27 cellular contexts compared by ENCODE assay signal in genomic region chr1:31222176-31222575, GRCh38. TPM values are rescaled to one million over a fixed set of nuclear protein-coding genes. Genes with fewer than 3 reads are reported as not detected.
"Had no signal": no experiment of that assay in that cellular context is flagged by ENCODE, and none has a peak within 500 bp of the region (broad histone marks: within the 10 kb centered on the region; RNA-seq: fewer than 3 reads in every experiment).

No MANE protein-coding gene starts in this region.

- H3K4me2 ChIP-seq: hepatocyte had no signal

- H3K79me2 ChIP-seq: hepatocyte had no signal

- H3K27ac Mint-ChIP-seq: activated CD4-positive, alpha-beta T cell treated with anti-CD3 and anti-CD28 coated beads for 36 hours; activated naive CD4-positive, alpha-beta T cell treated with anti-CD3 and anti-CD28 coated beads, Interleukin-2, amount 50 U/mL, for 72 hours; activated T-cell treated with anti-CD3 and anti-CD28 coated beads, Interleukin-2, amount 50 U/mL, for 72 hours; naive B cell had no signal

- H3K36me3 ChIP-seq: breast epithelium, gastrocnemius medialis, spleen, suprapubic skin, tibial artery, upper lobe of right lung had no signal

- H3K27me3 Mint-ChIP-seq: activated CD4-positive, alpha-beta T cell treated with anti-CD3 and anti-CD28 coated beads for 36 hours; central memory CD8-positive, alpha-beta T cell had no signal

- H3K9me3 ChIP-seq: breast epithelium, gastrocnemius medialis, spleen, suprapubic skin, tibial artery, upper lobe of right lung had no signal

- H3K27ac ChIP-seq: breast epithelium, gastrocnemius medialis, hepatocyte, spleen, suprapubic skin, tibial artery, upper lobe of right lung had no signal

- DNase-seq: activated CD4-positive, alpha-beta T cell treated with anti-CD3 and anti-CD28 coated beads for 36 hours; activated CD4-positive, CD25-positive, alpha-beta regulatory T cell; activated naive CD4-positive, alpha-beta T cell; activated T-cell treated with anti-CD3 and anti-CD28 coated beads for 4 hours; activated T-cell treated with anti-CD3 and anti-CD28 coated beads, Interleukin-2, amount 50 U/mL, for 72 hours; dermis blood vessel endothelial cell; effector CD4-positive, alpha-beta T cell; gastrocnemius medialis; left cardiac atrium; mammary epithelial cell; naive B cell; right cardiac atrium; spleen; stimulated activated naive CD4-positive, alpha-beta T cell; T-helper 2 cell; tibial artery; upper lobe of right lung had no signal

- H3K9me3 Mint-ChIP-seq: activated naive CD4-positive, alpha-beta T cell treated with anti-CD3 and anti-CD28 coated beads, Interleukin-2, amount 50 U/mL, for 72 hours; activated T-cell treated with anti-CD3 and anti-CD28 coated beads, Interleukin-2, amount 50 U/mL, for 72 hours; central memory CD8-positive, alpha-beta T cell; naive B cell had no signal

- ATAC-seq: activated CD4-positive, alpha-beta T cell treated with anti-CD3 and anti-CD28 coated beads for 36 hours; activated naive CD4-positive, alpha-beta T cell treated with anti-CD3 and anti-CD28 coated beads, Interleukin-2, amount 50 U/mL, for 72 hours; activated T-cell treated with anti-CD3 and anti-CD28 coated beads, Interleukin-2, amount 50 U/mL, for 72 hours; gastrocnemius medialis; left cardiac atrium; right cardiac atrium; upper lobe of right lung had no signal

- H3K4me1 Mint-ChIP-seq: activated CD4-positive, alpha-beta T cell treated with anti-CD3 and anti-CD28 coated beads for 36 hours; central memory CD8-positive, alpha-beta T cell; naive B cell had no signal

- H3K4me3 ChIP-seq: breast epithelium, gastrocnemius medialis, hepatocyte, spleen, suprapubic skin, tibial artery, upper lobe of right lung had no signal

- H3K4me1 ChIP-seq: breast epithelium, gastrocnemius medialis, spleen, tibial artery, upper lobe of right lung had no signal

- H3K4me3 Mint-ChIP-seq: activated CD4-positive, alpha-beta T cell treated with anti-CD3 and anti-CD28 coated beads for 36 hours; activated T-cell treated with anti-CD3 and anti-CD28 coated beads, Interleukin-2, amount 50 U/mL, for 72 hours; central memory CD8-positive, alpha-beta T cell; naive B cell had no signal

- H3K36me3 Mint-ChIP-seq: activated naive CD4-positive, alpha-beta T cell treated with anti-CD3 and anti-CD28 coated beads, Interleukin-2, amount 50 U/mL, for 72 hours; naive B cell had no signal

- H2AFZ ChIP-seq: hepatocyte had no signal

- FAIRE-seq: endometrium, keratinocyte had no signal

- H3K27me3 ChIP-seq: breast epithelium, gastrocnemius medialis, hepatocyte, upper lobe of right lung had no signal

RNA-seq across cellular contexts. Expression of gene NKAIN1, which starts 17.5 kb away (rescaled TPM):
- total RNA-seq: activated CD4-positive, alpha-beta T cell treated with anti-CD3 and anti-CD28 coated beads for 36 hours; activated naive CD4-positive, alpha-beta T cell treated with anti-CD3 and anti-CD28 coated beads, Interleukin-2, amount 50 U/mL, for 72 hours; activated T-cell treated with anti-CD3 and anti-CD28 coated beads, Interleukin-2, amount 50 U/mL, for 72 hours; dermis blood vessel endothelial cell; liver; omental fat pad; pulmonary artery endothelial cell; right cardiac atrium; spleen; upper lobe of right lung had no signal
- polyA plus RNA-seq: keratinocyte, liver had no signal
